ENCODE assay signal across 7 cellular contexts in genomic region chr11:47991266-47991830, GRCh38. TPM values are rescaled to one million over a fixed set of nuclear protein-coding genes. Genes with fewer than 3 reads are reported as not detected.
DNase-seq lines count a peak whose midpoint lies in the region; ATAC-seq and TF ChIP-seq lines count a peak whose summit lies in the region.

No MANE protein-coding gene starts in this region.

- 36 to 80% methylated on average over 1 to 9 of the region's 9 CpGs for WGBS in gastroesophageal sphincter (ENCODE audit: low coverage in 1 of 2), 2 donors

- DNase-seq in NCI-H2196 (lab: John Stamatoyannopoulos, UW; ENCODE audit: unreplicated experiment) (peak; percentile 55), brain microvascular endothelial cell (no peak), MV-4-11 (lab: John Stamatoyannopoulos, UW) (no peak), sciatic nerve (ENCODE audit: low spot score) (no peak)

- no peak for TF ChIP-seq POLR2A in gastroesophageal sphincter (IDR thresholded peaks at IDR 0.05)

- H3K4me3 ChIP-seq in HEK293 (ENCODE audit: low read depth, low read length), result no peak overlapping the region
- no peak overlapping the region for H3K4me3 ChIP-seq in brain microvascular endothelial cell (ENCODE audit: low read depth, low read length)
- H3K4me3 ChIP-seq in mucosa of stomach (ENCODE audit: low read length), result no peak overlapping the region
- H3K4me3 ChIP-seq in gastroesophageal sphincter, result no peak overlapping the region

- H3K27ac ChIP-seq in HEK293 (ENCODE audit: extremely low read depth, low read depth, low read length) (no peak overlapping the region), brain microvascular endothelial cell (peak overlapping the region; percentile 11), gastroesophageal sphincter (no peak overlapping the region)

- H3K36me3 ChIP-seq in HEK293 (ENCODE audit: control insufficient read depth in 2 of 2, insufficient read depth in 1 of 2, low read length in 2 of 2) (no peaks in the 10 kb centered on the region), brain microvascular endothelial cell (replicated peaks) (no peaks in the 10 kb centered on the region), mucosa of stomach (ENCODE audit: control insufficient read depth, insufficient read depth, low read length) (no peaks in the 10 kb centered on the region), gastroesophageal sphincter (no peaks in the 10 kb centered on the region)

- POLR2A ChIA-PET in HEK293 (lab: Yijun Ruan, JAX), result no interaction called here

- H3K9ac ChIP-seq in mucosa of stomach (ENCODE audit: low read length), result peak overlapping the region; percentile 58

- H3K4me1 ChIP-seq in HEK293 (ENCODE audit: control insufficient read depth, insufficient read depth, low read length), result no peaks in the 10 kb centered on the region
- peaks cover 41% of the 10 kb centered on the region for H3K4me1 ChIP-seq in mucosa of stomach (ENCODE audit: control insufficient read depth, insufficient read depth, low read length)
- peaks cover 0 to 13% (median 0%) of the 10 kb centered on the region in 3 donors for H3K4me1 ChIP-seq in gastroesophageal sphincter

- no peak for TF ChIP-seq EP300 in gastroesophageal sphincter (IDR thresholded peaks at IDR 0.05)

- in situ Hi-C loops in brain microvascular endothelial cell (cut with HindIII; ENCODE audit: low pct_ligation_motif_present, low sequenced_read_pairs), result no loop called here

- H3K9me3 ChIP-seq in HEK293 (ENCODE audit: control insufficient read depth, insufficient read depth, low read depth, low read length) (no peaks in the 10 kb centered on the region), mucosa of stomach (ENCODE audit: control insufficient read depth, low read length) (no peaks in the 10 kb centered on the region), gastroesophageal sphincter (no peaks in the 10 kb centered on the region)

- TF ChIP-seq CTCF in HEK293 (tag by site-specific recombination; IDR thresholded peaks at IDR 0.05) (no peak), brain microvascular endothelial cell (IDR thresholded peaks at IDR 0.05; ENCODE audit: low read depth, low read length, missing control alignments) (no peak), gastroesophageal sphincter (IDR thresholded peaks at IDR 0.05) (no peak)

- H3K27me3 ChIP-seq in brain microvascular endothelial cell (replicated peaks) (no peaks in the 10 kb centered on the region), mucosa of stomach (ENCODE audit: control insufficient read depth, insufficient read depth, low read length) (no peaks in the 10 kb centered on the region), gastroesophageal sphincter (no peaks in the 10 kb centered on the region)

- CTCF ChIA-PET in HEK293 (lab: Yijun Ruan, JAX), result interaction anchor here (0.6 to 0.7 kb wide), 2 partner anchors 14 to 39 kb away, joined by 3 to 4 read pairs; no protein-coding TSS in a partner anchor

- intact Hi-C loops in sciatic nerve (cut with DNase I), result no loop called here

- ATAC-seq in sciatic nerve, result no peak
- no peak for ATAC-seq in gastroesophageal sphincter

TF ChIP-seq in HEK293, 187 proteins besides CTCF, POLR2A, EP300 and RAD21 (continues in another document):
- TF ChIP-seq AEBP2 (tag by site-specific recombination; IDR thresholded peaks at IDR 0.05; ENCODE audit: borderline replicate concordance) (no peak), ZBTB10 (tag by site-specific recombination; IDR thresholded peaks at IDR 0.05) (no peak), ZFP41 (tag by site-specific recombination; IDR thresholded peaks at IDR 0.05; ENCODE audit: borderline replicate concordance) (no peak), SCRT1 (tag by site-specific recombination; IDR thresholded peaks at IDR 0.05; ENCODE audit: borderline replicate concordance) (0 out of 2 replicates have a peak, but pooled peaks have one; percentile 43), ZNF513 (tag by site-specific recombination; IDR thresholded peaks at IDR 0.05) (no peak), ZXDB (tag by site-specific recombination; IDR thresholded peaks at IDR 0.05) (no peak), REPIN1 (tag by site-specific recombination; IDR thresholded peaks at IDR 0.05; ENCODE audit: low read depth) (no peak), ZBTB8A (tag by site-specific recombination; IDR thresholded peaks at IDR 0.05) (no peak), KLF7 (tag by site-specific recombination; IDR thresholded peaks at IDR 0.05; ENCODE audit: borderline replicate concordance) (no peak), GFI1B (tag by site-specific recombination; IDR thresholded peaks at IDR 0.05) (no peak), ZNF112 (tag by site-specific recombination; IDR thresholded peaks at IDR 0.05) (no peak), ZFHX2 (tag by site-specific recombination; conservative IDR thresholded peaks at IDR 0.05) (no peak), ZNF704 (tag by site-specific recombination; IDR thresholded peaks at IDR 0.05) (no peak), KLF8 (tag by site-specific recombination; IDR thresholded peaks at IDR 0.05) (no peak), KLF16 (tag by site-specific recombination; IDR thresholded peaks at IDR 0.05) (no peak), HOXA7 (CRISPR knock-in tag; IDR thresholded peaks at IDR 0.05; ENCODE audit: borderline replicate concordance) (no peak), GLI4 (tag by site-specific recombination; IDR thresholded peaks at IDR 0.05) (no peak), FEZF1 (tag by site-specific recombination; IDR thresholded peaks at IDR 0.05) (peak; percentile 74), ZNF580 (tag by site-specific recombination; IDR thresholded peaks at IDR 0.05) (no peak), ZNF521 (tag by site-specific recombination; IDR thresholded peaks at IDR 0.05) (no peak), OSR2 (tag by site-specific recombination; IDR thresholded peaks at IDR 0.05) (0 out of 2 replicates have a peak, but pooled peaks have one; percentile 31), ZNF423 (tag by site-specific recombination; IDR thresholded peaks at IDR 0.05) (no peak), MYNN (tag by site-specific recombination; IDR thresholded peaks at IDR 0.05; ENCODE audit: borderline replicate concordance) (no peak)

RNA-seq across cellular contexts. Expression of gene PTPRJ, which starts 11.0 kb away (rescaled TPM):
- total RNA-seq in sciatic nerve (35.1 TPM), gastroesophageal sphincter (10 to 100 TPM in 2 of 4 donors, 1 to 10 TPM in 2; 5.4 to 13.5 (median 10.5) TPM)
